21 cellular contexts compared by ENCODE assay signal in the genomic region with DNA sequence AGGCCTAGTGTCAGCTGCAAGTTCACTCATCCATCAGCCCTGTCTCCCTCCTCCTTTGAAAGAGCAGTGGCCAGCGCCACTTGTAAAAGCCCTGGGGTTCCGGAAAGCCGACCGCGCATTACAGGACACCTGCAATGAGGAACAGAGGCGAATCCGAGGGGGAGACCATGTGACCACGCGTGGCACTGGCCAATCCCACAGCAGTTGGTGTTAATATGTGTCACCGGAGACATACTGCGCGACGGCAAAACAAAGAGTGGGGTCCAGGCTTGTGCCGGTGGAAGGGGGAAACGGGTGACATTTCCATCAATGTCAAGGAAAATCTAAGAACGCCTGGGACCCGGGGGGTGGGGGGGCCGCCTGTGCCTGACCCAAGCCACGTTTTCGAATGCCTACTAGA.
DNase-seq lines count a peak whose midpoint lies in the region; ATAC-seq, FAIRE-seq and TF ChIP-seq lines count a peak whose summit lies in the region.
"Had no signal": no experiment of that assay in that cellular context is flagged by ENCODE, and none has a peak within 500 bp of the region (broad histone marks: within the 10 kb centered on the region; RNA-seq: fewer than 3 reads in every experiment).

No MANE protein-coding gene starts in this region.

- no peaks in the 10 kb centered on the region for H3K27me3 ChIP-seq in transverse colon
- no peaks in the 10 kb centered on the region for H3K27me3 ChIP-seq in tibial artery
- H3K27me3 ChIP-seq: BLaER1 treated with 17β-estradiol and CSF1 and Interleukin-3, amounts not matched to agents 10 nM and 100 nM had no signal

- H3K4me1 Mint-ChIP-seq in activated T-cell treated with anti-CD3 and anti-CD28 coated beads, Interleukin-2, amount 50 U/mL, for 24 hours (ENCODE audit: low read depth), result no peaks in the 10 kb centered on the region
- H3K4me1 Mint-ChIP-seq in T-helper 17 cell, result no peaks in the 10 kb centered on the region

- no peak for ATAC-seq in T-helper 17 cell
- ATAC-seq: A549, HepG2 had no signal

- DNase-seq in activated T-cell treated with anti-CD3 and anti-CD28 coated beads, Interleukin-2, amount 50 U/mL, for 24 hours, result peak; percentile 17
- DNase-seq in activated T-cell treated with anti-CD3 and anti-CD28 coated beads for 4 hours, result no peak
- DNase-seq in HTR-8/SVneo (ENCODE audit: insufficient read length, low spot score), result no peak
- peak; percentile 60 for DNase-seq in mesenteric fat pad (ENCODE audit: low spot score)
- DNase-seq in transverse colon, result peak; percentile 2
- no peak for DNase-seq in DMS153 treated with DMSO at 0.1 percent for 48 hours (lab: John Stamatoyannopoulos, UW; ENCODE audit: unreplicated experiment)
- DNase-seq in tibial artery, result no peak
- no peak for DNase-seq in T-helper 17 cell
- DNase-seq: CD8-positive, alpha-beta memory T cell; DMS79; KBM-7; NCI-H2081; NCI-H2171 treated with DMSO at 0.1 percent for 48 hours; NK-92 treated with Interleukin-12 subunit alpha and Interleukin-12 subunit beta, amount 100 ng/mL, for 24 hours; SHP77 treated with DMSO at 0.1 percent for 48 hours had no signal

- no peak for TF ChIP-seq POLR2A in transverse colon (IDR thresholded peaks at IDR 0.05)

- H3K4me3 ChIP-seq in transverse colon (no peak overlapping the region), tibial artery (no peak overlapping the region)
- H3K4me3 ChIP-seq: A549; BLaER1 treated with 17β-estradiol and CSF1 and Interleukin-3, amounts not matched to agents 10 nM and 100 nM had no signal

- H3K4me3 Mint-ChIP-seq in activated T-cell treated with anti-CD3 and anti-CD28 coated beads, Interleukin-2, amount 50 U/mL, for 24 hours, result no peak overlapping the region
- H3K4me3 Mint-ChIP-seq in T-helper 17 cell, result no peak overlapping the region
- H3K4me3 Mint-ChIP-seq: CD8-positive, alpha-beta memory T cell had no signal

- 83% methylated on average over 20 of the region's 20 CpGs; no CpG with 5 or more reads in 1 of the 2 donors for WGBS in transverse colon (ENCODE audit: low coverage in 1 of 2), 2 donors

- in situ Hi-C loops in transverse colon (cut with MboI; ENCODE audit: low pct_ligation_motif_present in 1 of 4, low pct_unique_long_range_greater_than_20kb in 1 of 4, low sequenced_read_pairs in 3 of 4), result no loop called here

- TF ChIP-seq CTCF in transverse colon (IDR thresholded peaks at IDR 0.05), result no peak
- TF ChIP-seq CTCF in tibial artery (IDR thresholded peaks at IDR 0.05), result no peak

- H3K4me1 ChIP-seq in transverse colon, result no peaks in the 10 kb centered on the region
- no peaks in the 10 kb centered on the region for H3K4me1 ChIP-seq in tibial artery
- H3K4me1 ChIP-seq: A549; BLaER1 treated with 17β-estradiol and CSF1 and Interleukin-3, amounts not matched to agents 10 nM and 100 nM had no signal

- TF ChIP-seq EP300 in transverse colon (IDR thresholded peaks at IDR 0.05; ENCODE audit: low read depth), result no peak

- no peaks in the 10 kb centered on the region for H3K36me3 Mint-ChIP-seq in activated T-cell treated with anti-CD3 and anti-CD28 coated beads, Interleukin-2, amount 50 U/mL, for 24 hours (ENCODE audit: low read depth)
- H3K36me3 Mint-ChIP-seq in T-helper 17 cell (ENCODE audit: low read depth), result no peaks in the 10 kb centered on the region

- no peak overlapping the region for H3K27ac ChIP-seq in transverse colon
- no peak overlapping the region for H3K27ac ChIP-seq in tibial artery
- H3K27ac ChIP-seq: A549; BLaER1 treated with 17β-estradiol and CSF1 and Interleukin-3, amounts not matched to agents 10 nM and 100 nM had no signal

- intact Hi-C loops in transverse colon (cut with DNase I; ENCODE audit: low total_unique reads) (no loop called here), tibial artery (cut with DNase I; ENCODE audit: low total_unique reads) (no loop called here)

- H3K27ac Mint-ChIP-seq in activated T-cell treated with anti-CD3 and anti-CD28 coated beads, Interleukin-2, amount 50 U/mL, for 24 hours, result no peak overlapping the region
- H3K27ac Mint-ChIP-seq in T-helper 17 cell, result no peak overlapping the region
- H3K27ac Mint-ChIP-seq: CD8-positive, alpha-beta memory T cell had no signal

- H3K9me3 ChIP-seq in transverse colon, result no peaks in the 10 kb centered on the region
- no peaks in the 10 kb centered on the region for H3K9me3 ChIP-seq in tibial artery
- no peaks in the 10 kb centered on the region for H3K9me3 ChIP-seq in T-helper 17 cell (ENCODE audit: control insufficient read depth, low read length, poor library complexity, severe bottlenecking)

- H3K9me3 Mint-ChIP-seq in activated T-cell treated with anti-CD3 and anti-CD28 coated beads, Interleukin-2, amount 50 U/mL, for 24 hours, result peaks cover 28% of the 10 kb centered on the region

- peak; percentile 16 for FAIRE-seq in HTR-8/SVneo (lab: Jason Lieb, UNC)
- FAIRE-seq: A549, D721Med, GM12892, GM18507, HepG2 had no signal

- no peaks in the 10 kb centered on the region for H3K36me3 ChIP-seq in transverse colon
- H3K36me3 ChIP-seq in tibial artery, result no peaks in the 10 kb centered on the region
- H3K36me3 ChIP-seq: BLaER1 treated with 17β-estradiol and CSF1 and Interleukin-3, amounts not matched to agents 10 nM and 100 nM had no signal

- H3K27me3 Mint-ChIP-seq in activated T-cell treated with anti-CD3 and anti-CD28 coated beads, Interleukin-2, amount 50 U/mL, for 24 hours, result no peaks in the 10 kb centered on the region
- no peaks in the 10 kb centered on the region for H3K27me3 Mint-ChIP-seq in T-helper 17 cell
- H3K27me3 Mint-ChIP-seq: CD8-positive, alpha-beta memory T cell had no signal

Comparison
In these comparisons a context has a peak if more than half of its experiments do, and no peak if none do; other contexts are left out.
1. DNase-seq: peak in activated T-cell treated with anti-CD3 and anti-CD28 coated beads, Interleukin-2, amount 50 U/mL, for 24 hours (single experiment), mesenteric fat pad (single experiment) and transverse colon (single experiment); none in activated T-cell treated with anti-CD3 and anti-CD28 coated beads for 4 hours (single experiment), HTR-8/SVneo (single experiment), DMS153 treated with DMSO at 0.1 percent for 48 hours (single experiment), tibial artery (0 of 2) and T-helper 17 cell (0 of 3).